ENCODE assay signal across 10 cellular contexts in the genomic region with DNA sequence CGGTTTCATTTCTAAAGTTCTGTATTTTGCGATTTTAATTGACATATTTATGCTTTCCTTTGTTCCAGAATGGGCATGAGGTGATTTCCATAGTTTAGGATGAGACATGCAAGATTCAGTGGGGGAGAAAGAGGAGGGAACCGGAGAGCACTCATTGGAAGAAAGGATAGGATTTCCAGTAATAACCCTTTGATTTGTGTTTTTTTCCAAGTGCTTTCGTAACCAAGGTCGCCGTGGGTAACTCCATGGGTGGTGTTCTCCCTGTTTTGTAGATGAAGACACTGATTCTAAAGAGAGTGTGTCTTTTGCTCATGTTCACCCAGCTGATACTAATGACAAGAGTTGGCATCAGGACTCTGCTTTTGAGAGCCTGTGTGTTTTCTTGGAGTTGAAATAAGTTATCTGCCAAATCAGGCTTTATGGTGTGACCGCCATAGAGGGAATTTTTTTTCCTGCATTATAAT.
DNase-seq lines count a peak whose midpoint lies in the region; ATAC-seq and TF ChIP-seq lines count a peak whose summit lies in the region.
"Had no signal": no experiment of that assay in that cellular context is flagged by ENCODE, and none has a peak within 500 bp of the region (broad histone marks: within the 10 kb centered on the region; RNA-seq: fewer than 3 reads in every experiment).

No MANE protein-coding gene starts in this region.

- peaks cover 18 to 52% (median 37%) of the 10 kb centered on the region in 6 donors for H3K4me1 ChIP-seq in spleen

- H3K36me3 Mint-ChIP-seq in T-cell = peaks cover 56% of the 10 kb centered on the region

- H3K9me3 ChIP-seq in spleen = no peaks in the 10 kb centered on the region

- H3K27me3 ChIP-seq in spleen (replicated peaks in 1 of 7) = no peaks in the 10 kb centered on the region

- CTCF ChIA-PET in T-cell (lab: Charles Lee) = no interaction called here

- H3K4me3 Mint-ChIP-seq in T-cell = peak overlapping the region in 1 of 3 donors; percentile 74

- POLR2A ChIA-PET in T-cell (lab: Charles Lee) = interaction anchor here in 1 of 2 donors (0.6 kb wide), 1 partner anchor 13 kb away, joined by 3 read pairs; no protein-coding TSS in a partner anchor

- DNase-seq in GM04504 (ENCODE audit: low read depth) = peak; percentile 67
- DNase-seq in T-cell = no peak
- peak; percentile 81 for DNase-seq in glomerular visceral epithelial cell (ENCODE audit: extremely low spot score)
- no peak for DNase-seq in spleen
- no peak for DNase-seq in COLO668 (lab: John Stamatoyannopoulos, UW; ENCODE audit: unreplicated experiment)
- DNase-seq in SKM-1 (lab: John Stamatoyannopoulos, UW; ENCODE audit: unreplicated experiment) = no peak
- DNase-seq: effector memory CD4-positive, alpha-beta T cell; NCI-H187 had no signal

- H3K27ac Mint-ChIP-seq in T-cell = peak overlapping the region; percentile 92 to 99

- 85 to 90% (median 88%) methylated on average over 7 of the region's 7 CpGs for WGBS in spleen, 5 donors

- H3K36me3 ChIP-seq in spleen = peaks cover 0 to 53% (median 2%) of the 10 kb centered on the region in 6 donors

- H3K27me3 Mint-ChIP-seq in T-cell = no peaks in the 10 kb centered on the region

- no peak overlapping the region for H3K4me3 ChIP-seq in spleen

- peak overlapping the region in 7 of 8 donors; percentile 18 to 80 (median 71) for H3K27ac ChIP-seq in spleen

- H3K4me1 Mint-ChIP-seq in T-cell = peaks cover 79 to 85% (median 81%) of the 10 kb centered on the region in 3 donors

- no peak for TF ChIP-seq POLR2A in spleen (IDR thresholded peaks at IDR 0.05)

- TF ChIP-seq CTCF in spleen (IDR thresholded peaks at IDR 0.05 in 8 of 11, conservative IDR thresholded peaks at IDR 0.05 in 3 of 11) = no peak

- intact Hi-C loops in spleen (cut with DNase I; ENCODE audit: low total_unique reads) = no loop called here

- no peak for ATAC-seq in T-cell (replicated peaks in 1 of 4)
- no peak for ATAC-seq in esophagus mucosa
- no peak for ATAC-seq in GM18870 (IDR thresholded peaks at IDR 0.05; ENCODE audit: unreplicated experiment)

- H3K9me3 Mint-ChIP-seq in T-cell = peaks cover 0 to 3% (median 0%) of the 10 kb centered on the region in 3 donors

Comparison
In these comparisons a context has a peak if more than half of its experiments do, and no peak if none do; other contexts are left out.
1. DNase-seq: peak in GM04504 (single experiment) and glomerular visceral epithelial cell (single experiment); none in T-cell (0 of 34), spleen (single experiment), COLO668 (single experiment) and SKM-1 (single experiment).